2 cellular contexts compared by ENCODE assay signal in the genomic region with DNA sequence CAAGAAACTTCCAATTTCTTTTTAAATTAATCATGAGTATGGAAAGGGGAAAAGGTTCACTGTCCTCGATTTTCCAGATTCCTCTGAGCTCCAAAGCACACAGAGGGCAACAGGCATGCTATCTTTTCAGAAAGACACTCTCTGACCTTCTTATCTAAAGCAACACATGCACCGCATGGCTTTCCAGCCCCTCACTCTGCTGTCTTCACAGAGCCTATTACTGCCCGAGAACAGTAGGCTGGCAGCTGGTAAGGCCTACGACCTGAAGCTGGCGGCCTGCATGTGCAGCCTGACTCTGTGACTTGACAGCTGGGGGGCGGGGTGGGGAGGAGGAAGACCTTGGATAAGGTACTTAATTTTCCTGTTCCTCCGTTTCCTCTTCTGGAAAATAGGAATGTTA.
TF ChIP-seq lines count a peak whose summit lies in the region.

No MANE protein-coding gene starts in this region.

TF ChIP-seq in SK-N-SH, 30 proteins besides CTCF, POLR2A, EP300 and RAD21 (continued from another document):
- TF ChIP-seq, protein P1, sequence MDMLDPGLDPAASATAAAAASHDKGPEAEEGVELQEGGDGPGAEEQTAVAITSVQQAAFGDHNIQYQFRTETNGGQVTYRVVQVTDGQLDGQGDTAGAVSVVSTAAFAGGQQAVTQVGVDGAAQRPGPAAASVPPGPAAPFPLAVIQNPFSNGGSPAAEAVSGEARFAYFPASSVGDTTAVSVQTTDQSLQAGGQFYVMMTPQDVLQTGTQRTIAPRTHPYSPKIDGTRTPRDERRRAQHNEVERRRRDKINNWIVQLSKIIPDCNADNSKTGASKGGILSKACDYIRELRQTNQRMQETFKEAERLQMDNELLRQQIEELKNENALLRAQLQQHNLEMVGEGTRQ (IDR thresholded peaks at IDR 0.05; ENCODE audit: borderline replicate concordance, low read depth, low read length): no peak
- 0 out of 2 replicates have a peak, but pooled peaks have one; percentile 14 for TF ChIP-seq GATA2 (CRISPR knock-in tag; IDR thresholded peaks at IDR 0.05)

TF ChIP-seq in SK-N-SH treated with all-trans-retinoic acid at 6 μM for 48 hours, 23 proteins besides CTCF, POLR2A, EP300 and RAD21 (continued from another document):
- TF ChIP-seq, protein P2, sequence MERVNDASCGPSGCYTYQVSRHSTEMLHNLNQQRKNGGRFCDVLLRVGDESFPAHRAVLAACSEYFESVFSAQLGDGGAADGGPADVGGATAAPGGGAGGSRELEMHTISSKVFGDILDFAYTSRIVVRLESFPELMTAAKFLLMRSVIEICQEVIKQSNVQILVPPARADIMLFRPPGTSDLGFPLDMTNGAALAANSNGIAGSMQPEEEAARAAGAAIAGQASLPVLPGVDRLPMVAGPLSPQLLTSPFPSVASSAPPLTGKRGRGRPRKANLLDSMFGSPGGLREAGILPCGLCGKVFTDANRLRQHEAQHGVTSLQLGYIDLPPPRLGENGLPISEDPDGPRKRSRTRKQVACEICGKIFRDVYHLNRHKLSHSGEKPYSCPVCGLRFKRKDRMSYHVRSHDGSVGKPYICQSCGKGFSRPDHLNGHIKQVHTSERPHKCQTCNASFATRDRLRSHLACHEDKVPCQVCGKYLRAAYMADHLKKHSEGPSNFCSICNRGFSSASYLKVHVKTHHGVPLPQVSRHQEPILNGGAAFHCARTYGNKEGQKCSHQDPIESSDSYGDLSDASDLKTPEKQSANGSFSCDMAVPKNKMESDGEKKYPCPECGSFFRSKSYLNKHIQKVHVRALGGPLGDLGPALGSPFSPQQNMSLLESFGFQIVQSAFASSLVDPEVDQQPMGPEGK (CRISPR knock-in tag; IDR thresholded peaks at IDR 0.05; ENCODE audit: borderline replicate concordance): no peak
- TF ChIP-seq TOX (CRISPR knock-in tag; IDR thresholded peaks at IDR 0.05; ENCODE audit: borderline replicate concordance): no peak
- TF ChIP-seq, protein P3, sequence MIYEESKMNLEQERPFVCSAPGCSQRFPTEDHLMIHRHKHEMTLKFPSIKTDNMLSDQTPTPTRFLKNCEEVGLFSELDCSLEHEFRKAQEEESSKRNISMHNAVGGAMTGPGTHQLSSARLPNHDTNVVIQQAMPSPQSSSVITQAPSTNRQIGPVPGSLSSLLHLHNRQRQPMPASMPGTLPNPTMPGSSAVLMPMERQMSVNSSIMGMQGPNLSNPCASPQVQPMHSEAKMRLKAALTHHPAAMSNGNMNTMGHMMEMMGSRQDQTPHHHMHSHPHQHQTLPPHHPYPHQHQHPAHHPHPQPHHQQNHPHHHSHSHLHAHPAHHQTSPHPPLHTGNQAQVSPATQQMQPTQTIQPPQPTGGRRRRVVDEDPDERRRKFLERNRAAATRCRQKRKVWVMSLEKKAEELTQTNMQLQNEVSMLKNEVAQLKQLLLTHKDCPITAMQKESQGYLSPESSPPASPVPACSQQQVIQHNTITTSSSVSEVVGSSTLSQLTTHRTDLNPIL (CRISPR knock-in tag; IDR thresholded peaks at IDR 0.05; ENCODE audit: low read depth): no peak
- TF ChIP-seq, protein P4, sequence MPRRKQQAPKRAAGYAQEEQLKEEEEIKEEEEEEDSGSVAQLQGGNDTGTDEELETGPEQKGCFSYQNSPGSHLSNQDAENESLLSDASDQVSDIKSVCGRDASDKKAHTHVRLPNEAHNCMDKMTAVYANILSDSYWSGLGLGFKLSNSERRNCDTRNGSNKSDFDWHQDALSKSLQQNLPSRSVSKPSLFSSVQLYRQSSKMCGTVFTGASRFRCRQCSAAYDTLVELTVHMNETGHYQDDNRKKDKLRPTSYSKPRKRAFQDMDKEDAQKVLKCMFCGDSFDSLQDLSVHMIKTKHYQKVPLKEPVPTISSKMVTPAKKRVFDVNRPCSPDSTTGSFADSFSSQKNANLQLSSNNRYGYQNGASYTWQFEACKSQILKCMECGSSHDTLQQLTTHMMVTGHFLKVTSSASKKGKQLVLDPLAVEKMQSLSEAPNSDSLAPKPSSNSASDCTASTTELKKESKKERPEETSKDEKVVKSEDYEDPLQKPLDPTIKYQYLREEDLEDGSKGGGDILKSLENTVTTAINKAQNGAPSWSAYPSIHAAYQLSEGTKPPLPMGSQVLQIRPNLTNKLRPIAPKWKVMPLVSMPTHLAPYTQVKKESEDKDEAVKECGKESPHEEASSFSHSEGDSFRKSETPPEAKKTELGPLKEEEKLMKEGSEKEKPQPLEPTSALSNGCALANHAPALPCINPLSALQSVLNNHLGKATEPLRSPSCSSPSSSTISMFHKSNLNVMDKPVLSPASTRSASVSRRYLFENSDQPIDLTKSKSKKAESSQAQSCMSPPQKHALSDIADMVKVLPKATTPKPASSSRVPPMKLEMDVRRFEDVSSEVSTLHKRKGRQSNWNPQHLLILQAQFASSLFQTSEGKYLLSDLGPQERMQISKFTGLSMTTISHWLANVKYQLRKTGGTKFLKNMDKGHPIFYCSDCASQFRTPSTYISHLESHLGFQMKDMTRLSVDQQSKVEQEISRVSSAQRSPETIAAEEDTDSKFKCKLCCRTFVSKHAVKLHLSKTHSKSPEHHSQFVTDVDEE (CRISPR knock-in tag; IDR thresholded peaks at IDR 0.05): no peak
- no peak for TF ChIP-seq ZFP30 (CRISPR knock-in tag; IDR thresholded peaks at IDR 0.05)
- TF ChIP-seq, protein P5, sequence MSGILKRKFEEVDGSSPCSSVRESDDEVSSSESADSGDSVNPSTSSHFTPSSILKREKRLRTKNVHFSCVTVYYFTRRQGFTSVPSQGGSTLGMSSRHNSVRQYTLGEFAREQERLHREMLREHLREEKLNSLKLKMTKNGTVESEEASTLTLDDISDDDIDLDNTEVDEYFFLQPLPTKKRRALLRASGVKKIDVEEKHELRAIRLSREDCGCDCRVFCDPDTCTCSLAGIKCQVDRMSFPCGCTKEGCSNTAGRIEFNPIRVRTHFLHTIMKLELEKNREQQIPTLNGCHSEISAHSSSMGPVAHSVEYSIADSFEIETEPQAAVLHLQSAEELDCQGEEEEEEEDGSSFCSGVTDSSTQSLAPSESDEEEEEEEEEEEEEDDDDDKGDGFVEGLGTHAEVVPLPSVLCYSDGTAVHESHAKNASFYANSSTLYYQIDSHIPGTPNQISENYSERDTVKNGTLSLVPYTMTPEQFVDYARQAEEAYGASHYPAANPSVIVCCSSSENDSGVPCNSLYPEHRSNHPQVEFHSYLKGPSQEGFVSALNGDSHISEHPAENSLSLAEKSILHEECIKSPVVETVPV (CRISPR knock-in tag; IDR thresholded peaks at IDR 0.05): no peak
- no peak for TF ChIP-seq ZNF565 (CRISPR knock-in tag; conservative IDR thresholded peaks at IDR 0.05; ENCODE audit: low read depth)
